ENCODE assay signal across 34 cellular contexts in genomic region chr15:53226559-53226958, GRCh38.
"Had no signal": no experiment of that assay in that cellular context is flagged by ENCODE, and none has a peak within 500 bp of the region (broad histone marks: within the 10 kb centered on the region; RNA-seq: fewer than 3 reads in every experiment).

No MANE protein-coding gene starts in this region.

- H3K27ac ChIP-seq: KMS-11 had no signal

- H3K9ac ChIP-seq: KMS-11 had no signal

- DNase-seq: Karpas-422, Kasumi-1, MG63, MM.1S, MV-4-11, NCI-H1048, NCI-H1092, NCI-H1092 treated with DMSO at 0.1 percent for 48 hours, NCI-H1105, NCI-H1105 treated with DMSO at 0.1 percent for 48 hours, NCI-H1417, NCI-H1417 treated with DMSO at 0.1 percent for 48 hours, NCI-H1436, NCI-H1436 treated with DMSO at 0.1 percent for 48 hours, NCI-H146, NCI-H1694, NCI-H1694 treated with DMSO at 0.1 percent for 48 hours, NCI-H187, NCI-H187 treated with DMSO at 0.1 percent for 48 hours, NCI-H1930, NCI-H2029, NCI-H2029 treated with DMSO at 0.1 percent for 48 hours, NCI-H2081, NCI-H2081 treated with DMSO at 0.1 percent for 48 hours, NCI-H2107, NCI-H2171, NCI-H2171 treated with DMSO at 0.1 percent for 48 hours, NCI-H2227 treated with DMSO at 0.1 percent for 48 hours, NCI-H226, NCI-H345, NCI-H446, NCI-H446 treated with DMSO at 0.1 percent for 48 hours, NCI-H510A had no signal

- H3K4me3 ChIP-seq: MG63 had no signal

- H3K4me2 ChIP-seq: KMS-11 had no signal

- H3K9me3 ChIP-seq: MG63 had no signal

- H3K36me3 ChIP-seq: MG63 had no signal
